Comparison of ENCODE assay signal across 8 cellular contexts in genomic region chr17:38444151-38444550, GRCh38. TPM values are rescaled to one million over a fixed set of nuclear protein-coding genes. Genes with fewer than 3 reads are reported as not detected.
DNase-seq lines count a peak whose midpoint lies in the region; ATAC-seq and TF ChIP-seq lines count a peak whose summit lies in the region.

No MANE protein-coding gene starts in this region.

- CTCF ChIA-PET in activated B cell treated with CpG ODN at 0.5 μM for 24 hours (lab: Charles Lee), result interaction anchor here (1.9 kb wide), 1 partner anchor 12 kb away, joined by 5 read pairs; no protein-coding TSS in a partner anchor

- no peak overlapping the region for H3K4me3 Mint-ChIP-seq in activated B cell treated with CpG ODN at 0.5 μM for 24 hours

- peak; percentile 32 for DNase-seq in activated gamma-delta T cell treated with Interleukin-2 at 50 U/mL for 16 hours
- DNase-seq in activated gamma-delta T cell (lab: John Stamatoyannopoulos, UW), result no peak
- DNase-seq in NCI-H2081 treated with DMSO at 0.1 percent for 48 hours (lab: John Stamatoyannopoulos, UW), result peak; percentile 28
- peak; percentile 40 for DNase-seq in activated B cell treated with CpG ODN at 0.5 μM for 24 hours
- DNase-seq in cardiac fibroblast (ENCODE audit: low read depth in 2 of 2), result peak; percentile 65 to 75
- DNase-seq in left kidney (ENCODE audit: low read depth, low spot score), result peak; percentile 87
- DNase-seq in stimulated activated CD4-positive, alpha-beta T cell treated with anti-CD3 and anti-CD28 coated beads, Interleukin-4, amount 100 ng/mL, for 24 hours, result peak; percentile 60

- no peaks in the 10 kb centered on the region for H3K9me3 Mint-ChIP-seq in activated B cell treated with CpG ODN at 0.5 μM for 24 hours

- peaks cover 4% of the 10 kb centered on the region for H3K27me3 Mint-ChIP-seq in activated B cell treated with CpG ODN at 0.5 μM for 24 hours

- H3K27ac Mint-ChIP-seq in activated B cell treated with CpG ODN at 0.5 μM for 24 hours, result no peak overlapping the region

- no peaks in the 10 kb centered on the region for H3K36me3 Mint-ChIP-seq in activated B cell treated with CpG ODN at 0.5 μM for 24 hours (ENCODE audit: low read depth)

- TF ChIP-seq CTCF in activated B cell treated with CpG ODN at 0.5 μM for 24 hours (IDR thresholded peaks at IDR 0.05) (no peak), cardiac fibroblast (IDR thresholded peaks at IDR 0.05; ENCODE audit: low read depth, low read length) (peak; percentile 96)

- no peak overlapping the region for H3K4me3 ChIP-seq in cardiac fibroblast (replicated peaks in 1 of 2; ENCODE audit: low read depth in 2 of 2, low read length in 2 of 2)

- H3K4me1 Mint-ChIP-seq in activated B cell treated with CpG ODN at 0.5 μM for 24 hours, result no peaks in the 10 kb centered on the region

- intact Hi-C loops in activated B cell treated with CpG ODN at 0.5 μM for 24 hours (cut with micrococcal nuclease), result loop anchor here (1.0 kb wide), 3 partner anchors 41 to 140 kb away; no protein-coding TSS in a partner anchor

- POLR2A ChIA-PET in activated B cell treated with CpG ODN at 0.5 μM for 24 hours (lab: Charles Lee), result no interaction called here

- ATAC-seq in activated B cell treated with CpG ODN at 0.5 μM for 24 hours (ENCODE audit: low read depth) (peak; percentile 87), GM21723 (IDR thresholded peaks at IDR 0.05; ENCODE audit: unreplicated experiment) (no peak)

RNA-seq across cellular contexts. Expression of gene ARHGAP23, which starts 15.9 kb away (rescaled TPM):
- 0.51 and 1.3 TPM in 2 replicates for total RNA-seq in activated B cell treated with CpG ODN at 0.5 μM for 24 hours
